In the genomic region with DNA sequence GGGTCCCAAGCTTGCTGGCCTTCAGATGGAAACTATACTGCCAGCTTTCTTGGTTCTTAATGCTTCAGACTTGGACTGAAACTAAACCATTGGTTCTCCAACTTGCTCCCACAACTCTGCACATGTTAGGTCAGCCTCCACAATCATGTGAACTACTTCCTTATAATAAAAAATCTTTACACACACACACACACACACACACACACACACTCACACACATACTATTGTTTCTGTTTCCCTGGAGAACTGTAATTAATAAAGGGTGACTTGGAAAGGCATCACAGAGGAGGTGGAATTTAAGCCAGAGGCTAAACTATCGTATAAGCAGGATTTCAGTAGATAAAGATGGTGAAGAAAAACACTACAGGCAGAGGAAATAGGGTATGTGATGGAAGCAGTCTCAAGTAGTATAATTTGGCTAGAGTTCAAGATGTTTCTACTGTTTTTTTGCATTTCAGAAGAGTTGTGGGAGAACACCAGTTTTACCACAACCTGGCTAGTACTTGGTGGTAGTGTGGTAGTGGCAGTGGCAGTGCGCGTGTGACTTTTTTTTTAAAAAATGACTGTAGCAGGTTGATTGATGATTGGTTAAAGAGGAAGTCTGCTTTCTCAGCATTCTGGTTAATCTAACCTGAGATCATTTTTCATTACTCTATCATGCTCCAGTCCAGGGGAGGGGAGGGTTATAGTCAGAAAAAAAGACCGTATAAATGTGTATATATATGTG, we compare ENCODE assay signal across 12 cellular contexts.
DNase-seq lines count a peak whose midpoint lies in the region; ATAC-seq and TF ChIP-seq lines count a peak whose summit lies in the region.
"Had no signal": no experiment of that assay in that cellular context is flagged by ENCODE, and none has a peak within 500 bp of the region (broad histone marks: within the 10 kb centered on the region; RNA-seq: fewer than 3 reads in every experiment).

No MANE protein-coding gene starts in this region.

- no peaks in the 10 kb centered on the region for H3K9me3 Mint-ChIP-seq in activated CD4-positive, alpha-beta memory T cell treated with anti-CD3 and anti-CD28 coated beads for 36 hours
- peaks cover 13% of the 10 kb centered on the region for H3K9me3 Mint-ChIP-seq in mesothelial cell of epicardium

- DNase-seq in NCI-H2029 treated with DMSO at 0.1 percent for 48 hours (lab: John Stamatoyannopoulos, UW), result peak; percentile 7
- no peak for DNase-seq in NCI-H2029 (lab: John Stamatoyannopoulos, UW)
- DNase-seq in activated CD4-positive, alpha-beta memory T cell treated with anti-CD3 and anti-CD28 coated beads for 36 hours, result peak; percentile 40
- no peak for DNase-seq in mesothelial cell of epicardium (ENCODE audit: low spot score in 2 of 2, unreplicated experiment in 2 of 2)
- DNase-seq in iPS-NIHi11 (ENCODE audit: low spot score), result no peak
- DNase-seq: 8988T, anterior cingulate cortex, NCI-H1105, Peyer's patch had no signal

- peaks cover 38% of the 10 kb centered on the region for H3K4me1 Mint-ChIP-seq in activated CD4-positive, alpha-beta memory T cell treated with anti-CD3 and anti-CD28 coated beads for 36 hours (ENCODE audit: low read depth)
- H3K4me1 Mint-ChIP-seq in mesothelial cell of epicardium, result peaks cover 12% of the 10 kb centered on the region

- POLR2A ChIA-PET in HEK293 (lab: Yijun Ruan, JAX), result no interaction called here
- POLR2A ChIA-PET in activated CD4-positive, alpha-beta memory T cell treated with anti-CD3 and anti-CD28 coated beads for 36 hours (lab: Charles Lee), result no interaction called here

- intact Hi-C loops in activated CD4-positive, alpha-beta memory T cell treated with anti-CD3 and anti-CD28 coated beads for 36 hours (cut with micrococcal nuclease), result loop anchor here (5.0 kb wide), 4 partner anchors 54 to 191 kb away; a partner anchor contains a TSS

- H3K27ac Mint-ChIP-seq in activated CD4-positive, alpha-beta memory T cell treated with anti-CD3 and anti-CD28 coated beads for 36 hours, result peak overlapping the region; percentile 61
- peak overlapping the region; percentile 35 for H3K27ac Mint-ChIP-seq in mesothelial cell of epicardium

- H3K27ac ChIP-seq in HEK293 (ENCODE audit: extremely low read depth, low read depth, low read length), result no peak overlapping the region
- H3K27ac ChIP-seq: Peyer's patch had no signal

- CTCF ChIA-PET in HEK293 (lab: Yijun Ruan, JAX), result interaction anchor here (0.6 kb wide), 1 partner anchor 891 kb away, joined by 3 read pairs; no protein-coding TSS in a partner anchor
- CTCF ChIA-PET in activated CD4-positive, alpha-beta memory T cell treated with anti-CD3 and anti-CD28 coated beads for 36 hours (lab: Charles Lee), result no interaction called here

- H3K9me3 ChIP-seq in HEK293 (ENCODE audit: control insufficient read depth, insufficient read depth, low read depth, low read length), result no peaks in the 10 kb centered on the region
- H3K9me3 ChIP-seq: Peyer's patch had no signal

- H3K36me3 ChIP-seq in HEK293 (ENCODE audit: control insufficient read depth in 2 of 2, insufficient read depth in 1 of 2, low read length in 2 of 2), result no peaks in the 10 kb centered on the region
- H3K36me3 ChIP-seq: Peyer's patch had no signal

- no peak overlapping the region for H3K4me3 ChIP-seq in HEK293 (ENCODE audit: low read depth, low read length)
- H3K4me3 ChIP-seq: Peyer's patch had no signal

- peak overlapping the region; percentile 2 for H3K4me3 Mint-ChIP-seq in activated CD4-positive, alpha-beta memory T cell treated with anti-CD3 and anti-CD28 coated beads for 36 hours
- no peak overlapping the region for H3K4me3 Mint-ChIP-seq in mesothelial cell of epicardium

- H3K36me3 Mint-ChIP-seq in activated CD4-positive, alpha-beta memory T cell treated with anti-CD3 and anti-CD28 coated beads for 36 hours, result peaks cover 16% of the 10 kb centered on the region
- peaks cover 4% of the 10 kb centered on the region for H3K36me3 Mint-ChIP-seq in mesothelial cell of epicardium

- ATAC-seq in HG02970 (IDR thresholded peaks at IDR 0.05; ENCODE audit: low FRiP score, unreplicated experiment), result no peak
- no peak for ATAC-seq in GM18873 (IDR thresholded peaks at IDR 0.05; ENCODE audit: low FRiP score, unreplicated experiment)

- TF ChIP-seq CTCF in HEK293 (tag by site-specific recombination; IDR thresholded peaks at IDR 0.05), result no peak
- no peak for TF ChIP-seq CTCF in mesothelial cell of epicardium (IDR thresholded peaks at IDR 0.05; ENCODE audit: unreplicated experiment)

- no peaks in the 10 kb centered on the region for H3K4me1 ChIP-seq in HEK293 (ENCODE audit: control insufficient read depth, insufficient read depth, low read length)
- H3K4me1 ChIP-seq: Peyer's patch had no signal

- H3K27me3 Mint-ChIP-seq in activated CD4-positive, alpha-beta memory T cell treated with anti-CD3 and anti-CD28 coated beads for 36 hours, result no peaks in the 10 kb centered on the region
- no peaks in the 10 kb centered on the region for H3K27me3 Mint-ChIP-seq in mesothelial cell of epicardium (ENCODE audit: low read depth)

TF ChIP-seq in HEK293, 187 proteins besides CTCF, POLR2A, EP300 and RAD21:
- TF ChIP-seq SETDB1 (IDR thresholded peaks at IDR 0.05; ENCODE audit: insufficient read length, low read length), result peak; percentile 27
- TF ChIP-seq, protein P1, sequence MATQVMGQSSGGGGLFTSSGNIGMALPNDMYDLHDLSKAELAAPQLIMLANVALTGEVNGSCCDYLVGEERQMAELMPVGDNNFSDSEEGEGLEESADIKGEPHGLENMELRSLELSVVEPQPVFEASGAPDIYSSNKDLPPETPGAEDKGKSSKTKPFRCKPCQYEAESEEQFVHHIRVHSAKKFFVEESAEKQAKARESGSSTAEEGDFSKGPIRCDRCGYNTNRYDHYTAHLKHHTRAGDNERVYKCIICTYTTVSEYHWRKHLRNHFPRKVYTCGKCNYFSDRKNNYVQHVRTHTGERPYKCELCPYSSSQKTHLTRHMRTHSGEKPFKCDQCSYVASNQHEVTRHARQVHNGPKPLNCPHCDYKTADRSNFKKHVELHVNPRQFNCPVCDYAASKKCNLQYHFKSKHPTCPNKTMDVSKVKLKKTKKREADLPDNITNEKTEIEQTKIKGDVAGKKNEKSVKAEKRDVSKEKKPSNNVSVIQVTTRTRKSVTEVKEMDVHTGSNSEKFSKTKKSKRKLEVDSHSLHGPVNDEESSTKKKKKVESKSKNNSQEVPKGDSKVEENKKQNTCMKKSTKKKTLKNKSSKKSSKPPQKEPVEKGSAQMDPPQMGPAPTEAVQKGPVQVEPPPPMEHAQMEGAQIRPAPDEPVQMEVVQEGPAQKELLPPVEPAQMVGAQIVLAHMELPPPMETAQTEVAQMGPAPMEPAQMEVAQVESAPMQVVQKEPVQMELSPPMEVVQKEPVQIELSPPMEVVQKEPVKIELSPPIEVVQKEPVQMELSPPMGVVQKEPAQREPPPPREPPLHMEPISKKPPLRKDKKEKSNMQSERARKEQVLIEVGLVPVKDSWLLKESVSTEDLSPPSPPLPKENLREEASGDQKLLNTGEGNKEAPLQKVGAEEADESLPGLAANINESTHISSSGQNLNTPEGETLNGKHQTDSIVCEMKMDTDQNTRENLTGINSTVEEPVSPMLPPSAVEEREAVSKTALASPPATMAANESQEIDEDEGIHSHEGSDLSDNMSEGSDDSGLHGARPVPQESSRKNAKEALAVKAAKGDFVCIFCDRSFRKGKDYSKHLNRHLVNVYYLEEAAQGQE (tag by site-specific recombination; IDR thresholded peaks at IDR 0.05), result no peak

Comparison
In these comparisons a context has a peak if more than half of its experiments do, and no peak if none do; other contexts are left out.
1. DNase-seq: peak in NCI-H2029 treated with DMSO at 0.1 percent for 48 hours (single experiment) and activated CD4-positive, alpha-beta memory T cell treated with anti-CD3 and anti-CD28 coated beads for 36 hours (single experiment); none in NCI-H2029 (single experiment), mesothelial cell of epicardium (0 of 2) and iPS-NIHi11 (single experiment).